ENCODE assay signal across 25 cellular contexts in the genomic region with DNA sequence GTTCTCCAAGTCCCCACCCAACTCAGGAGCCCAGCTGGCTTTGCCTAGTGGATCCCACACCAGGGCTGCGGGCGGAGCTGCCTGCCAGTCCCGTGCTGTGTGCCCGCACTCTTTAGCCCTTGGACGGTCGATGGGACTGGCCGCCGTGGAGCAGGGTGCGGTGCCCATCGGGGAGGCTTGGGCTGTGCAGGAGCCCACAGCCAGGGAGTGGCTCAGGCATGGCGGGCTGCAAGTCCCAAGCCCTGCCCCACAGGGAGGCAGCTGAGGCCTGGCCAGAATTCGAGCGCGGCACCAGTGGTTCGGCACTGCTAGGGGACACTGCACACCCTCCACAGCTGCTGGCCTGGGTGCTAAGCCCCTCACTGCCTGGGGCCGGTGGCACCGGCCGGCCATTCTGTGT.
A peak's percentile ranks its signal among the peaks of the same experiment; 100 is the strongest.
DNase-seq lines count a peak whose midpoint lies in the region; ATAC-seq, FAIRE-seq and TF ChIP-seq lines count a peak whose summit lies in the region.
"Had no signal": no experiment of that assay in that cellular context is flagged by ENCODE, and none has a peak within 500 bp of the region (broad histone marks: within the 10 kb centered on the region; RNA-seq: fewer than 3 reads in every experiment).

No MANE protein-coding gene starts in this region.

- no peak overlapping the region for H2AFZ ChIP-seq in neuronal stem cell (ENCODE audit: low read length)

- no peak overlapping the region for H3K4me2 ChIP-seq in neuronal stem cell (ENCODE audit: insufficient read depth, low read length, poor library complexity, severe bottlenecking)
- H3K4me2 ChIP-seq: BLaER1 had no signal

- H3K9me3 Mint-ChIP-seq in nephron progenitor cell, result peaks cover 94% of the 10 kb centered on the region
- peaks cover 10% of the 10 kb centered on the region for H3K9me3 Mint-ChIP-seq in activated CD4-positive, alpha-beta memory T cell treated with anti-CD3 and anti-CD28 coated beads, Interleukin-2, amount 10 ng/mL, durations not matched to agents 7 days and 5 days

- ATAC-seq in upper lobe of right lung (peak; percentile 41), GM19351 (IDR thresholded peaks at IDR 0.05; ENCODE audit: unreplicated experiment) (no peak)

- no peak overlapping the region for H4K91ac ChIP-seq in neuronal stem cell (ENCODE audit: low read depth, low read length, poor library complexity)

- no peaks in the 10 kb centered on the region for H3K79me1 ChIP-seq in neuronal stem cell (ENCODE audit: low read depth, low read length)

- H3K23ac ChIP-seq in neuronal stem cell (ENCODE audit: low read depth, low read length, poor library complexity), result peak overlapping the region; percentile 20

- no peaks in the 10 kb centered on the region for H3K9me3 ChIP-seq in kidney (ENCODE audit: control insufficient read depth in 1 of 2, low read length in 2 of 2)
- peaks cover 0 to 17% of the 10 kb centered on the region in 2 donors for H3K9me3 ChIP-seq in neuronal stem cell (replicated peaks in 1 of 2; ENCODE audit: control insufficient read depth in 2 of 2, insufficient read depth in 1 of 2, low read depth in 1 of 2, low read length in 2 of 2)
- no peaks in the 10 kb centered on the region for H3K9me3 ChIP-seq in upper lobe of right lung
- H3K9me3 ChIP-seq: BE2C had no signal

- H2BK5ac ChIP-seq in neuronal stem cell (ENCODE audit: low read length), result no peak overlapping the region

- H3K36me3 Mint-ChIP-seq in nephron progenitor cell (ENCODE audit: low read depth), result no peaks in the 10 kb centered on the region
- no peaks in the 10 kb centered on the region for H3K36me3 Mint-ChIP-seq in activated CD4-positive, alpha-beta memory T cell treated with anti-CD3 and anti-CD28 coated beads, Interleukin-2, amount 10 ng/mL, durations not matched to agents 7 days and 5 days (ENCODE audit: low read depth)
- H3K36me3 Mint-ChIP-seq: CD14-positive monocyte; CD4-positive, alpha-beta memory T cell; CD4-positive, CD25-positive, alpha-beta regulatory T cell; CD8-positive, alpha-beta memory T cell had no signal

- H2BK120ac ChIP-seq in neuronal stem cell (ENCODE audit: low read depth, low read length), result no peak overlapping the region

- no peak for FAIRE-seq in kidney (lab: Jason Lieb, UNC)
- FAIRE-seq: A204.1, G401.6, GM12891, GM18507 had no signal

- intact Hi-C loops in kidney (cut with DNase I), result no loop called here
- intact Hi-C loops in upper lobe of right lung (cut with DNase I), result no loop called here

- H3K14ac ChIP-seq in neuronal stem cell (ENCODE audit: low read length), result no peak overlapping the region

- TF ChIP-seq CTCF in kidney (IDR thresholded peaks at IDR 0.05; ENCODE audit: borderline replicate concordance, extremely low read depth, insufficient read depth), result no peak
- no peak for TF ChIP-seq CTCF in upper lobe of right lung (IDR thresholded peaks at IDR 0.05)
- TF ChIP-seq CTCF in nephron progenitor cell (IDR thresholded peaks at IDR 0.05), result no peak

- H3K18ac ChIP-seq in neuronal stem cell (ENCODE audit: low read length), result no peak overlapping the region

- H3K4me1 ChIP-seq in kidney (ENCODE audit: control insufficient read depth in 1 of 2, insufficient read depth in 1 of 2, low read depth in 1 of 2, low read length in 2 of 2) (no peaks in the 10 kb centered on the region), neuronal stem cell (ENCODE audit: control insufficient read depth in 2 of 2, insufficient read depth in 1 of 2, low read depth in 1 of 2, low read length in 2 of 2) (no peaks in the 10 kb centered on the region), upper lobe of right lung (no peaks in the 10 kb centered on the region)
- H3K4me1 ChIP-seq: BE2C, BLaER1 had no signal

- H2AK5ac ChIP-seq in neuronal stem cell (ENCODE audit: low read depth, low read length), result no peak overlapping the region

- POLR2A ChIA-PET in activated CD4-positive, alpha-beta memory T cell treated with anti-CD3 and anti-CD28 coated beads, Interleukin-2, amount 10 ng/mL, durations not matched to agents 7 days and 5 days (lab: Charles Lee), result no interaction called here

- H3K27me3 ChIP-seq in neuronal stem cell (ENCODE audit: control insufficient read depth in 3 of 3, insufficient read depth in 3 of 3, low read depth in 1 of 3, low read length in 3 of 3), result no peaks in the 10 kb centered on the region
- no peaks in the 10 kb centered on the region for H3K27me3 ChIP-seq in upper lobe of right lung
- H3K27me3 ChIP-seq: BE2C, BLaER1 had no signal

- H2BK12ac ChIP-seq in neuronal stem cell (ENCODE audit: low read length), result no peak overlapping the region

- no peak overlapping the region for H3K4ac ChIP-seq in neuronal stem cell (ENCODE audit: low read length)

- H3K36me3 ChIP-seq in kidney (ENCODE audit: control insufficient read depth in 1 of 2, insufficient read depth in 2 of 2, low read length in 2 of 2), result no peaks in the 10 kb centered on the region
- H3K36me3 ChIP-seq in neuronal stem cell (replicated peaks in 1 of 2; ENCODE audit: control insufficient read depth in 2 of 2, insufficient read depth in 2 of 2, low read length in 2 of 2), result no peaks in the 10 kb centered on the region
- no peaks in the 10 kb centered on the region for H3K36me3 ChIP-seq in upper lobe of right lung
- H3K36me3 ChIP-seq: BE2C, BLaER1 had no signal

- H3K27ac ChIP-seq in kidney (ENCODE audit: low read depth in 2 of 2, low read length in 2 of 2), result no peak overlapping the region
- H3K27ac ChIP-seq in neuronal stem cell (replicated peaks; ENCODE audit: low read length), result no peak overlapping the region
- no peak overlapping the region for H3K27ac ChIP-seq in upper lobe of right lung
- H3K27ac ChIP-seq: BLaER1 had no signal

- DNase-seq in kidney, result peak; percentile 73
- no peak for DNase-seq in neuronal stem cell (ENCODE audit: low spot score)
- DNase-seq in upper lobe of right lung, result no peak
- DNase-seq in cerebellar nuclear complex (lab: John Stamatoyannopoulos, UW), result no peak
- DNase-seq in nephron progenitor cell, result no peak
- DNase-seq in activated CD4-positive, alpha-beta memory T cell treated with anti-CD3 and anti-CD28 coated beads, Interleukin-2, amount 10 ng/mL, durations not matched to agents 7 days and 5 days, result no peak
- DNase-seq: 8988T; ACHN; BE2C; C1 segment of cervical spinal cord; CD4-positive, alpha-beta memory T cell; CD4-positive, CD25-positive, alpha-beta regulatory T cell; CD8-positive, alpha-beta memory T cell; COR-L47; DMS 273 treated with DMSO at 0.1 percent for 48 hours; DMS153; DMS79 treated with DMSO at 0.1 percent for 48 hours; GF-D8 had no signal

- CTCF ChIA-PET in activated CD4-positive, alpha-beta memory T cell treated with anti-CD3 and anti-CD28 coated beads, Interleukin-2, amount 10 ng/mL, durations not matched to agents 7 days and 5 days (lab: Charles Lee), result no interaction called here

- H3K4me3 ChIP-seq in kidney (ENCODE audit: low read length in 2 of 2) (no peak overlapping the region), neuronal stem cell (ENCODE audit: low read length in 2 of 2) (no peak overlapping the region), upper lobe of right lung (no peak overlapping the region)
- H3K4me3 ChIP-seq: BLaER1 had no signal

- H4K8ac ChIP-seq in neuronal stem cell (ENCODE audit: low read depth, low read length), result no peak overlapping the region

- no peaks in the 10 kb centered on the region for H3K4me1 Mint-ChIP-seq in nephron progenitor cell
- H3K4me1 Mint-ChIP-seq in activated CD4-positive, alpha-beta memory T cell treated with anti-CD3 and anti-CD28 coated beads, Interleukin-2, amount 10 ng/mL, durations not matched to agents 7 days and 5 days, result no peaks in the 10 kb centered on the region
- H3K4me1 Mint-ChIP-seq: CD14-positive monocyte; CD4-positive, alpha-beta memory T cell; CD4-positive, CD25-positive, alpha-beta regulatory T cell; CD8-positive, alpha-beta memory T cell had no signal

- no peak overlapping the region for H3K4me3 Mint-ChIP-seq in nephron progenitor cell
- no peak overlapping the region for H3K4me3 Mint-ChIP-seq in activated CD4-positive, alpha-beta memory T cell treated with anti-CD3 and anti-CD28 coated beads, Interleukin-2, amount 10 ng/mL, durations not matched to agents 7 days and 5 days
- H3K4me3 Mint-ChIP-seq: CD14-positive monocyte; CD4-positive, alpha-beta memory T cell; CD4-positive, CD25-positive, alpha-beta regulatory T cell; CD8-positive, alpha-beta memory T cell had no signal

- H3K27me3 Mint-ChIP-seq in nephron progenitor cell (ENCODE audit: low read depth, poor library complexity), result peaks cover 4% of the 10 kb centered on the region
- H3K27me3 Mint-ChIP-seq in activated CD4-positive, alpha-beta memory T cell treated with anti-CD3 and anti-CD28 coated beads, Interleukin-2, amount 10 ng/mL, durations not matched to agents 7 days and 5 days, result no peaks in the 10 kb centered on the region
- H3K27me3 Mint-ChIP-seq: CD4-positive, alpha-beta memory T cell; CD4-positive, CD25-positive, alpha-beta regulatory T cell; CD8-positive, alpha-beta memory T cell had no signal

- H3K9ac ChIP-seq in kidney (ENCODE audit: low read length in 2 of 2) (no peak overlapping the region), neuronal stem cell (ENCODE audit: low read depth, low read length, poor library complexity) (no peak overlapping the region)
- H3K9ac ChIP-seq: BLaER1 had no signal

- H3K27ac Mint-ChIP-seq in nephron progenitor cell, result no peak overlapping the region
- no peak overlapping the region for H3K27ac Mint-ChIP-seq in activated CD4-positive, alpha-beta memory T cell treated with anti-CD3 and anti-CD28 coated beads, Interleukin-2, amount 10 ng/mL, durations not matched to agents 7 days and 5 days
- H3K27ac Mint-ChIP-seq: CD14-positive monocyte; CD4-positive, alpha-beta memory T cell; CD4-positive, CD25-positive, alpha-beta regulatory T cell; CD8-positive, alpha-beta memory T cell had no signal

- no CpG with 5 or more reads among the region's 18 CpGs for WGBS in neuronal stem cell (ENCODE audit: extremely low coverage in 2 of 2, insufficient read length in 2 of 2, insufficient replicate concordance in 1 of 2), 2 donors

- H2BK15ac ChIP-seq in neuronal stem cell (ENCODE audit: low read length), result no peak overlapping the region
